In genomic region chrX:48616575-48616974, GRCh38 we compare ENCODE assay signal across 1 cellular context.
A peak's percentile ranks its signal among the peaks of the same experiment; 100 is the strongest.
TF ChIP-seq lines count a peak whose summit lies in the region.

No MANE protein-coding gene starts in this region.

TF ChIP-seq in H1, 55 proteins besides CTCF, POLR2A, EP300 and RAD21:
- no peak for TF ChIP-seq CHD2 (IDR thresholded peaks at IDR 0.05; ENCODE audit: low read length)
- no peak for TF ChIP-seq FOSL1 (IDR thresholded peaks at IDR 0.05; ENCODE audit: insufficient read depth, low read depth, low read length)
- no peak for TF ChIP-seq SP1 (IDR thresholded peaks at IDR 0.05; ENCODE audit: low read depth, low read length)
- no peak for TF ChIP-seq USF2 (IDR thresholded peaks at IDR 0.05; ENCODE audit: low read length)
- TF ChIP-seq MAX (IDR thresholded peaks at IDR 0.05), result no peak
- no peak for TF ChIP-seq E2F6 (IDR thresholded peaks at IDR 0.05)
- no peak for TF ChIP-seq CHD1 (IDR thresholded peaks at IDR 0.05; ENCODE audit: low read depth, low read length)
- no peak for TF ChIP-seq ATF3 (IDR thresholded peaks at IDR 0.05; ENCODE audit: insufficient read depth, low read depth, low read length)
- TF ChIP-seq ASH2L (IDR thresholded peaks at IDR 0.05; ENCODE audit: low read length), result no peak
- peak; percentile 66 for TF ChIP-seq CEBPB (IDR thresholded peaks at IDR 0.05; ENCODE audit: low read depth, low read length)
- TF ChIP-seq SIRT6 (IDR thresholded peaks at IDR 0.05; ENCODE audit: low read length), result no peak
- no peak for TF ChIP-seq PHF8 (conservative IDR thresholded peaks at IDR 0.05; ENCODE audit: low read depth, low read length)
- TF ChIP-seq CREB1 (IDR thresholded peaks at IDR 0.05), result no peak
- TF ChIP-seq KDM4A (IDR thresholded peaks at IDR 0.05; ENCODE audit: low read depth, low read length, severe bottlenecking), result no peak
- TF ChIP-seq YY1 (IDR thresholded peaks at IDR 0.05; ENCODE audit: low read depth, low read length), result no peak
- TF ChIP-seq EGR1 (IDR thresholded peaks at IDR 0.05; ENCODE audit: borderline replicate concordance, low read depth, low read length), result 0 out of 2 replicates have a peak, but pooled peaks have one; percentile 11
- TF ChIP-seq ZNF274 (IDR thresholded peaks at IDR 0.05; ENCODE audit: borderline replicate concordance, extremely low read depth, low read length), result no peak
